1 cellular context compared by ENCODE assay signal in the genomic region with DNA sequence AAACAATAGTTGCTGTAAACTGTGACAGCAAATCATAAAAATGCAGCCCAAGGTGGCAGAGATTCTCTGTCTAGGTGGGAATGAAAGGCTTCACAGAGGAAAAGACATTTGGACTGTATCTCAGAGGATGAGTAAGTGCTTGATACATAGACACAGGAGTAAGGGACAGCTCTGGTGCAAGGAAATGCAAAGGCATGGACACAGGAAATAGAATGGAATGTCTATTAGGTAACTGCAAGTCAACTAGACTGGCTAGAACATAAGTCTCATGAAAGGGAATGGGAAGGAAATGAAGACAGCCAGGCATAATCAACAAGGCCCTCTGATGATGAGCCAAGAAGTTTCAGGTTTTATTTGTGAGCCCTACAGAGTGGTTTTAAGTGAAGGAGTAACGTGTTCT.
TF ChIP-seq lines count a peak whose summit lies in the region.

No MANE protein-coding gene starts in this region.

TF ChIP-seq in SK-N-SH, 30 proteins besides CTCF, POLR2A, EP300 and RAD21 (continued from another document):
- no peak for TF ChIP-seq CHD2 (IDR thresholded peaks at IDR 0.05; ENCODE audit: low read length, partially characterized antibody)
- TF ChIP-seq, protein P1, sequence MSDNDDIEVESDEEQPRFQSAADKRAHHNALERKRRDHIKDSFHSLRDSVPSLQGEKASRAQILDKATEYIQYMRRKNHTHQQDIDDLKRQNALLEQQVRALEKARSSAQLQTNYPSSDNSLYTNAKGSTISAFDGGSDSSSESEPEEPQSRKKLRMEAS (IDR thresholded peaks at IDR 0.05; ENCODE audit: low read depth): no peak
- no peak for TF ChIP-seq EZH2phosphoT487 (IDR thresholded peaks at IDR 0.05; ENCODE audit: borderline replicate concordance, low read depth)
- TF ChIP-seq, protein P2, sequence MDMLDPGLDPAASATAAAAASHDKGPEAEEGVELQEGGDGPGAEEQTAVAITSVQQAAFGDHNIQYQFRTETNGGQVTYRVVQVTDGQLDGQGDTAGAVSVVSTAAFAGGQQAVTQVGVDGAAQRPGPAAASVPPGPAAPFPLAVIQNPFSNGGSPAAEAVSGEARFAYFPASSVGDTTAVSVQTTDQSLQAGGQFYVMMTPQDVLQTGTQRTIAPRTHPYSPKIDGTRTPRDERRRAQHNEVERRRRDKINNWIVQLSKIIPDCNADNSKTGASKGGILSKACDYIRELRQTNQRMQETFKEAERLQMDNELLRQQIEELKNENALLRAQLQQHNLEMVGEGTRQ (IDR thresholded peaks at IDR 0.05; ENCODE audit: borderline replicate concordance, low read depth, low read length): no peak
- TF ChIP-seq, protein P3, sequence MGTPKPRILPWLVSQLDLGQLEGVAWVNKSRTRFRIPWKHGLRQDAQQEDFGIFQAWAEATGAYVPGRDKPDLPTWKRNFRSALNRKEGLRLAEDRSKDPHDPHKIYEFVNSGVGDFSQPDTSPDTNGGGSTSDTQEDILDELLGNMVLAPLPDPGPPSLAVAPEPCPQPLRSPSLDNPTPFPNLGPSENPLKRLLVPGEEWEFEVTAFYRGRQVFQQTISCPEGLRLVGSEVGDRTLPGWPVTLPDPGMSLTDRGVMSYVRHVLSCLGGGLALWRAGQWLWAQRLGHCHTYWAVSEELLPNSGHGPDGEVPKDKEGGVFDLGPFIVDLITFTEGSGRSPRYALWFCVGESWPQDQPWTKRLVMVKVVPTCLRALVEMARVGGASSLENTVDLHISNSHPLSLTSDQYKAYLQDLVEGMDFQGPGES (IDR thresholded peaks at IDR 0.05; ENCODE audit: low read depth, low read length): no peak
- no peak for TF ChIP-seq SMC3 (IDR thresholded peaks at IDR 0.05; ENCODE audit: low read depth, low read length)
- TF ChIP-seq JUND (IDR thresholded peaks at IDR 0.05): no peak
- no peak for TF ChIP-seq TAF1 (IDR thresholded peaks at IDR 0.05; ENCODE audit: borderline replicate concordance, low read depth, low read length)
- TF ChIP-seq GABPA (IDR thresholded peaks at IDR 0.05; ENCODE audit: low read depth): no peak
- no peak for TF ChIP-seq MEF2A (IDR thresholded peaks at IDR 0.05; ENCODE audit: borderline replicate concordance, low read depth)
- TF ChIP-seq RFX5 (IDR thresholded peaks at IDR 0.05; ENCODE audit: low read length): no peak
